ENCODE assay signal across 11 cellular contexts in genomic region chr6:74735304-74735703, GRCh38.
DNase-seq lines count a peak whose midpoint lies in the region; ATAC-seq, FAIRE-seq and TF ChIP-seq lines count a peak whose summit lies in the region.
"Had no signal": no experiment of that assay in that cellular context is flagged by ENCODE, and none has a peak within 500 bp of the region (broad histone marks: within the 10 kb centered on the region; RNA-seq: fewer than 3 reads in every experiment).

No MANE protein-coding gene starts in this region.

- H3K79me2 ChIP-seq in MM.1S (ENCODE audit: low read length), result no peaks in the 10 kb centered on the region

- TF ChIP-seq CTCF in astrocyte of the cerebellum (IDR thresholded peaks at IDR 0.05; ENCODE audit: low read depth, low read length, missing control alignments) (no peak), tibial nerve (IDR thresholded peaks at IDR 0.05) (no peak), MM.1S (IDR thresholded peaks at IDR 0.05; ENCODE audit: low read length) (no peak)

- FAIRE-seq in H54 (lab: Jason Lieb, UNC), result no peak

- WGBS in tibial nerve, 2 donors, result 13 to 17% methylated on average over 2 of the region's 2 CpGs

- H3K9ac ChIP-seq in MM.1S (ENCODE audit: low read length), result no peak overlapping the region

- H3K27me3 ChIP-seq in tibial nerve, result no peaks in the 10 kb centered on the region
- H3K27me3 ChIP-seq in MM.1S (replicated peaks; ENCODE audit: insufficient read depth, low read length), result no peaks in the 10 kb centered on the region

- H3K27ac ChIP-seq in tibial nerve (peak overlapping the region in 3 of 4 donors; percentile 27 to 75 (median 67)), MM.1S (ENCODE audit: low read length) (no peak overlapping the region)

- H4K20me1 ChIP-seq in MM.1S (ENCODE audit: insufficient read depth, low read length), result no peaks in the 10 kb centered on the region

- H3K4me3 ChIP-seq in astrocyte of the cerebellum (ENCODE audit: low read depth, low read length) (no peak overlapping the region), tibial nerve (no peak overlapping the region), MM.1S (ENCODE audit: low read length) (no peak overlapping the region)

- H3K9me2 ChIP-seq in MM.1S (replicated peaks; ENCODE audit: insufficient read depth, low read length), result no peaks in the 10 kb centered on the region

- peak in 1 of 2 donors; percentile 89 for TF ChIP-seq EP300 in tibial nerve (IDR thresholded peaks at IDR 0.05)

- H3K4me2 ChIP-seq in MM.1S (ENCODE audit: low read depth, low read length), result no peak overlapping the region

- intact Hi-C loops in left ventricle myocardium superior (cut with micrococcal nuclease), result no loop called here

- no peaks in the 10 kb centered on the region for H3F3A ChIP-seq in MM.1S (ENCODE audit: insufficient read depth, low read length)

- DNase-seq in HCEC 1CT (peak; percentile 88), astrocyte of the cerebellum (ENCODE audit: low read depth) (peak; percentile 78), left ventricle myocardium superior (no peak), tibial nerve (ENCODE audit: low spot score in 2 of 2) (peak in 1 of 2 donors; percentile 52), DMS 273 (lab: John Stamatoyannopoulos, UW; ENCODE audit: unreplicated experiment) (no peak), H54 (ENCODE audit: insufficient read length, low spot score) (no peak), MM.1S (no peak)
- DNase-seq: activated naive CD4-positive, alpha-beta T cell treated with anti-CD3 and anti-CD28 coated beads, Interleukin-2, amount 10 ng/mL, durations not matched to agents 7 days and 5 days; effector memory CD4-positive, alpha-beta T cell; NCI-H187; stimulated activated CD4-positive, alpha-beta T cell treated with anti-CD3 and anti-CD28 coated beads, Interleukin-12 subunit alpha, Interleukin-12 subunit beta, amount 100 ng/mL, for 4 hours had no signal

- in situ Hi-C loops in astrocyte of the cerebellum (cut with HindIII; ENCODE audit: low sequenced_read_pairs), result no loop called here

- ATAC-seq in left ventricle myocardium superior, result peak; percentile 41

- H3K4me1 ChIP-seq in tibial nerve (peaks cover 0 to 26% (median 4%) of the 10 kb centered on the region in 4 donors), MM.1S (ENCODE audit: low read length) (no peaks in the 10 kb centered on the region)

- H2AFZ ChIP-seq in MM.1S (ENCODE audit: low read length), result no peak overlapping the region

- no peaks in the 10 kb centered on the region for H3K36me3 ChIP-seq in tibial nerve
- no peaks in the 10 kb centered on the region for H3K36me3 ChIP-seq in MM.1S (replicated peaks; ENCODE audit: insufficient read depth, low read length)

- H3K9me3 ChIP-seq in tibial nerve (peaks cover 0 to 14% (median 4%) of the 10 kb centered on the region in 4 donors), MM.1S (replicated peaks; ENCODE audit: insufficient read depth, low read length) (no peaks in the 10 kb centered on the region)

- TF ChIP-seq POLR2A in tibial nerve (IDR thresholded peaks at IDR 0.05) (no peak), H54 (IDR thresholded peaks at IDR 0.05; ENCODE audit: low read depth, low read length) (no peak)

Comparison
In these comparisons a context has a peak if more than half of its experiments do, and no peak if none do; other contexts are left out.
1. DNase-seq: peak in HCEC 1CT (single experiment) and astrocyte of the cerebellum (single experiment); none in left ventricle myocardium superior (single experiment), DMS 273 (single experiment), H54 (single experiment) and MM.1S (single experiment).